19 cellular contexts compared by ENCODE assay signal in genomic region chr11:10505278-10506012, GRCh38. TPM values are rescaled to one million over a fixed set of nuclear protein-coding genes. Genes with fewer than 3 reads are reported as not detected.
DNase-seq lines count a peak whose midpoint lies in the region; ATAC-seq and TF ChIP-seq lines count a peak whose summit lies in the region.
"Had no signal": no experiment of that assay in that cellular context is flagged by ENCODE, and none has a peak within 500 bp of the region (broad histone marks: within the 10 kb centered on the region; RNA-seq: fewer than 3 reads in every experiment).

No MANE protein-coding gene starts in this region.

- H3K36me3 Mint-ChIP-seq in CD14-positive monocyte (peaks cover 39 to 50% of the 10 kb centered on the region in 2 donors), naive B cell (peaks cover 19 to 28% of the 10 kb centered on the region in 2 donors), T-helper 17 cell (ENCODE audit: low read depth) (no peaks in the 10 kb centered on the region)

- no peak overlapping the region for H3K4me3 Mint-ChIP-seq in CD14-positive monocyte
- no peak overlapping the region for H3K4me3 Mint-ChIP-seq in naive B cell
- no peak overlapping the region for H3K4me3 Mint-ChIP-seq in T-helper 17 cell
- H3K4me3 Mint-ChIP-seq: H9 had no signal

- H3K4me3 ChIP-seq in RWPE2 (ENCODE audit: severe bottlenecking) (no peak overlapping the region), A673 (ENCODE audit: low read depth, low read length, poor library complexity, severe bottlenecking) (no peak overlapping the region)
- H3K4me3 ChIP-seq: A549, SK-N-MC had no signal

- H3K27ac ChIP-seq in RWPE2 (ENCODE audit: poor library complexity, severe bottlenecking) (peak overlapping the region; percentile 12), epithelial cell of prostate (peak overlapping the region; percentile 72), A673 (ENCODE audit: low read depth, low read length, poor library complexity, severe bottlenecking) (no peak overlapping the region)
- H3K27ac ChIP-seq: A549, SK-N-MC had no signal

- no peak for TF ChIP-seq CTCF in CD14-positive monocyte (IDR thresholded peaks at IDR 0.05)
- no peak for TF ChIP-seq CTCF in RWPE2 (IDR thresholded peaks at IDR 0.05; ENCODE audit: poor library complexity, severe bottlenecking)
- no peak for TF ChIP-seq CTCF in A673 (conservative IDR thresholded peaks at IDR 0.05; ENCODE audit: low read depth, low read length)

- H3K27me3 Mint-ChIP-seq in CD14-positive monocyte (ENCODE audit: low read depth in 3 of 3) (peaks cover 0 to 3% (median 0%) of the 10 kb centered on the region in 3 donors), naive B cell (no peaks in the 10 kb centered on the region), T-helper 17 cell (no peaks in the 10 kb centered on the region)

- H3K36me3 ChIP-seq in RWPE2 (ENCODE audit: low read depth) (peaks cover 36% of the 10 kb centered on the region), A673 (ENCODE audit: insufficient read depth, low read length, poor library complexity, severe bottlenecking) (no peaks in the 10 kb centered on the region)

- intact Hi-C loops in CD14-positive monocyte (cut with micrococcal nuclease) (loop anchor here in 1 of 2 donors (10.0 kb wide), 1 partner anchor 229 kb away; no protein-coding TSS in a partner anchor), A673 (cut with micrococcal nuclease; ENCODE audit: unreplicated experiment) (no loop called here)

- no peaks in the 10 kb centered on the region for H3K9me3 Mint-ChIP-seq in CD14-positive monocyte
- H3K9me3 Mint-ChIP-seq in naive B cell = no peaks in the 10 kb centered on the region
- H3K9me3 Mint-ChIP-seq: H9 had no signal

- ATAC-seq in RWPE2 (ENCODE audit: low read depth) = no peak
- no peak for ATAC-seq in naive B cell (ENCODE audit: low read depth in 2 of 2)
- no peak for ATAC-seq in T-helper 17 cell
- no peak for ATAC-seq in HG02884 (IDR thresholded peaks at IDR 0.05; ENCODE audit: unreplicated experiment)
- ATAC-seq: A549, PC-3, Right ventricle myocardium inferior had no signal

- POLR2A ChIA-PET in A673 (lab: Charles Lee; ENCODE audit: low non-redundant PET) = no interaction called here

- H3K4me1 Mint-ChIP-seq in CD14-positive monocyte (peaks cover 50% of the 10 kb centered on the region), naive B cell (peaks cover 21 to 34% (median 21%) of the 10 kb centered on the region in 3 donors), T-helper 17 cell (no peaks in the 10 kb centered on the region)

- no TSS peak for BruUV-seq in A673 (replicated peaks; lab: Mats Ljungman, UMichigan)

- CTCF ChIA-PET in A673 (lab: Charles Lee) = no interaction called here

- H3K4me1 ChIP-seq in RWPE2 (ENCODE audit: insufficient read depth, poor library complexity, severe bottlenecking) (peaks cover 8% of the 10 kb centered on the region), A673 (ENCODE audit: insufficient read depth, low read length, poor library complexity, severe bottlenecking) (no peaks in the 10 kb centered on the region)
- H3K4me1 ChIP-seq: A549 had no signal

- H3K9me3 ChIP-seq in RWPE2 (ENCODE audit: severe bottlenecking) (no peaks in the 10 kb centered on the region), T-helper 17 cell (ENCODE audit: control insufficient read depth, low read length, poor library complexity, severe bottlenecking) (no peaks in the 10 kb centered on the region), A673 (ENCODE audit: low read depth, low read length, poor library complexity, severe bottlenecking) (no peaks in the 10 kb centered on the region)
- H3K9me3 ChIP-seq: A549 had no signal

- peak overlapping the region; percentile 84 to 98 (median 96) for H3K27ac Mint-ChIP-seq in CD14-positive monocyte
- peak overlapping the region in 5 of 6 donors; percentile 1 to 83 (median 70) for H3K27ac Mint-ChIP-seq in naive B cell
- no peak overlapping the region for H3K27ac Mint-ChIP-seq in T-helper 17 cell

- no peak for DNase-seq in CD14-positive monocyte (ENCODE audit: low spot score)
- DNase-seq in RWPE2 (ENCODE audit: low spot score) = no peak
- DNase-seq in epithelial cell of prostate (ENCODE audit: low read depth, low spot score) = no peak
- no peak for DNase-seq in naive B cell
- no peak for DNase-seq in HUDEP-2 (lab: John Stamatoyannopoulos, UW; ENCODE audit: unreplicated experiment in 76 of 76)
- DNase-seq in T-helper 17 cell = no peak
- no peak for DNase-seq in A673 (ENCODE audit: low spot score)
- DNase-seq: H9, IMR-90, NCI-H1417, NCI-H1930, NCI-H2171, NCI-H446, NCI-H774, PC-3 had no signal

- H3K27me3 ChIP-seq in RWPE2 (ENCODE audit: insufficient read depth, poor library complexity, severe bottlenecking) (no peaks in the 10 kb centered on the region), A673 (replicated peaks; ENCODE audit: insufficient read depth, low read depth, low read length, poor library complexity) (no peaks in the 10 kb centered on the region)

RNA-seq across cellular contexts. Expression of gene RNF141, which starts 35.5 kb away (rescaled TPM):
- 100 to 1,000 TPM in 1 of 2 donors, 10 to 100 TPM in 1; 98.3 to 114 TPM for polyA plus RNA-seq in CD14-positive monocyte
- polyA plus RNA-seq in naive B cell (ENCODE audit: low read depth in 6 of 6) = 100 to 1,000 TPM; 101 to 187 (median 132) TPM
- total RNA-seq in T-helper 17 cell = 10 to 100 TPM; 12.8 to 13.6 TPM
- total RNA-seq in A673 (2021) = 36.4 and 48.4 TPM in 2 replicates

RNA-seq across cellular contexts. Expression of gene AMPD3, which starts 50.4 kb away (rescaled TPM):
- polyA plus RNA-seq in CD14-positive monocyte = 10 to 100 TPM; 10.5 to 14.3 TPM
- polyA plus RNA-seq in naive B cell (ENCODE audit: low read depth in 6 of 6) = 10 to 100 TPM; 20.2 to 35.5 (median 27.3) TPM
- 10 to 100 TPM; 16.8 to 20.2 TPM for total RNA-seq in T-helper 17 cell
- 0.19 and 0.42 TPM in 2 replicates for total RNA-seq in A673 (2021)

Comparison
In these comparisons a context has a peak if more than half of its experiments do, and no peak if none do; other contexts are left out.
1. RNA of gene AMPD3, which starts 50.4 kb away (total RNA-seq): 16.8 to 20.2 TPM in T-helper 17 cell; 0.19 to 0.42 TPM in A673; every median in the first group is over 10 times any median in the second.